ENCODE assay signal across 8 cellular contexts in genomic region chr12:1593232-1594044, GRCh38. TPM values are rescaled to one million over a fixed set of nuclear protein-coding genes. Genes with fewer than 3 reads are reported as not detected.
DNase-seq lines count a peak whose midpoint lies in the region; ATAC-seq and TF ChIP-seq lines count a peak whose summit lies in the region.

No MANE protein-coding gene starts in this region.

- H3K9me3 Mint-ChIP-seq in activated naive CD8-positive, alpha-beta T cell treated with anti-CD3 and anti-CD28 coated beads, Interleukin-2, amount 10 ng/mL, durations not matched to agents 7 days and 5 days, result no peaks in the 10 kb centered on the region

- CTCF ChIA-PET in AG04449 (lab: Yijun Ruan, JAX), result interaction anchor here (1.0 to 7.4 kb wide), 6 partner anchors 10 to 476 kb away, joined by 3 to 67 read pairs (median 4); no protein-coding TSS in a partner anchor

- H3K27ac Mint-ChIP-seq in activated naive CD8-positive, alpha-beta T cell treated with anti-CD3 and anti-CD28 coated beads, Interleukin-2, amount 10 ng/mL, durations not matched to agents 7 days and 5 days, result peak overlapping the region; percentile 90

- POLR2A ChIA-PET in AG04449 (lab: Yijun Ruan, JAX), result interaction anchor here (0.7 to 1.4 kb wide), 4 partner anchors 30 to 229 kb away, joined by 3 to 8 read pairs (median 3); no protein-coding TSS in a partner anchor
- POLR2A ChIA-PET in activated naive CD8-positive, alpha-beta T cell treated with anti-CD3 and anti-CD28 coated beads, Interleukin-2, amount 10 ng/mL, durations not matched to agents 7 days and 5 days (lab: Charles Lee), result interaction anchor here (0.8 to 2.5 kb wide), 9 partner anchors 9 to 842 kb away, joined by 3 to 46 read pairs (median 4); partner anchors contain the start of genes DCP1B, ERC1 and RAD52

- TF ChIP-seq CTCF in AG04449 (IDR thresholded peaks at IDR 0.05; ENCODE audit: insufficient read depth, low read length, missing control alignments) (no peak), left ventricle myocardium inferior (IDR thresholded peaks at IDR 0.05; ENCODE audit: borderline replicate concordance) (no peak)

- peak overlapping the region; percentile 96 for H3K4me3 Mint-ChIP-seq in activated naive CD8-positive, alpha-beta T cell treated with anti-CD3 and anti-CD28 coated beads, Interleukin-2, amount 10 ng/mL, durations not matched to agents 7 days and 5 days

- H3K36me3 ChIP-seq in SJCRH30 (no peaks in the 10 kb centered on the region), left ventricle myocardium inferior (no peaks in the 10 kb centered on the region)

- H3K27me3 ChIP-seq in SJCRH30 (no peaks in the 10 kb centered on the region), left ventricle myocardium inferior (ENCODE audit: low read depth) (no peaks in the 10 kb centered on the region)

- intact Hi-C loops in left ventricle myocardium inferior (cut with micrococcal nuclease), result no loop called here

- H3K27ac ChIP-seq in SJCRH30, result no peak overlapping the region
- H3K27ac ChIP-seq in left ventricle myocardium inferior (replicated peaks), result peak overlapping the region; percentile 99

- peaks cover 19% of the 10 kb centered on the region for H3K36me3 Mint-ChIP-seq in activated naive CD8-positive, alpha-beta T cell treated with anti-CD3 and anti-CD28 coated beads, Interleukin-2, amount 10 ng/mL, durations not matched to agents 7 days and 5 days

- DNase-seq in AG04449 (ENCODE audit: low read depth, low spot score), result no peak
- DNase-seq in SJCRH30, result peak; percentile 48 to 53
- peak; percentile 78 for DNase-seq in activated naive CD8-positive, alpha-beta T cell treated with anti-CD3 and anti-CD28 coated beads, Interleukin-2, amount 10 ng/mL, durations not matched to agents 7 days and 5 days
- DNase-seq in left ventricle myocardium inferior, result peak; percentile 48
- DNase-seq in retina, result peak; percentile 82

- peaks cover 47% of the 10 kb centered on the region for H3K4me1 Mint-ChIP-seq in activated naive CD8-positive, alpha-beta T cell treated with anti-CD3 and anti-CD28 coated beads, Interleukin-2, amount 10 ng/mL, durations not matched to agents 7 days and 5 days

- ATAC-seq in GM19035 (IDR thresholded peaks at IDR 0.05; ENCODE audit: unreplicated experiment) (peak; percentile 27), HG03342 (IDR thresholded peaks at IDR 0.05; ENCODE audit: unreplicated experiment) (peak; percentile 29), GM18870 (IDR thresholded peaks at IDR 0.05; ENCODE audit: unreplicated experiment) (no peak)
- peak; percentile 23 for ATAC-seq in activated naive CD8-positive, alpha-beta T cell treated with anti-CD3 and anti-CD28 coated beads, Interleukin-2, amount 10 ng/mL, durations not matched to agents 7 days and 5 days (ENCODE audit: low read depth)

- no peaks in the 10 kb centered on the region for H3K27me3 Mint-ChIP-seq in activated naive CD8-positive, alpha-beta T cell treated with anti-CD3 and anti-CD28 coated beads, Interleukin-2, amount 10 ng/mL, durations not matched to agents 7 days and 5 days

- H3K4me1 ChIP-seq in SJCRH30 (peaks cover 34% of the 10 kb centered on the region), left ventricle myocardium inferior (peaks cover 63% of the 10 kb centered on the region)

- H3K9me3 ChIP-seq in SJCRH30 (replicated peaks) (no peaks in the 10 kb centered on the region), left ventricle myocardium inferior (replicated peaks) (no peaks in the 10 kb centered on the region)

- H3K4me3 ChIP-seq in AG04449 (ENCODE audit: low read depth, low read length) (peak overlapping the region; percentile 74), SJCRH30 (peak overlapping the region; percentile 78), left ventricle myocardium inferior (peak overlapping the region; percentile 89)

RNA-seq across cellular contexts. Expression of gene FBXL14, which starts 0.9 kb away (rescaled TPM):
- total RNA-seq in SJCRH30 (2014; rRNA removed; shearing (Covaris generic)), result 15.0 and 16.3 TPM in 2 replicates
- 10 to 100 TPM; 33.7 to 34.8 TPM for total RNA-seq in activated naive CD8-positive, alpha-beta T cell treated with anti-CD3 and anti-CD28 coated beads, Interleukin-2, amount 10 ng/mL, durations not matched to agents 7 days and 5 days
- 6.8 TPM for total RNA-seq in left ventricle myocardium inferior

RNA-seq across cellular contexts. Expression of gene WNT5B, which starts 35.6 kb away (rescaled TPM):
- total RNA-seq in SJCRH30 (2014; rRNA removed; shearing (Covaris generic)), result 50.2 and 51.8 TPM in 2 replicates
- not detected for total RNA-seq in activated naive CD8-positive, alpha-beta T cell treated with anti-CD3 and anti-CD28 coated beads, Interleukin-2, amount 10 ng/mL, durations not matched to agents 7 days and 5 days
- total RNA-seq in left ventricle myocardium inferior, result 2.1 TPM

Comparison
In these comparisons a context has a peak if more than half of its experiments do, and no peak if none do; other contexts are left out.
1. RNA of gene WNT5B, which starts 35.6 kb away (total RNA-seq): 50.2 to 51.8 TPM in SJCRH30; 2.1 TPM in left ventricle myocardium inferior (single experiment) and not detected in activated naive CD8-positive, alpha-beta T cell treated with anti-CD3 and anti-CD28 coated beads, Interleukin-2, amount 10 ng/mL, durations not matched to agents 7 days and 5 days; every median in the first group is over 10 times any median in the second.
2. Peak in every context shown above with its lines, with median percentiles within 50 percentile points of each other: H3K4me3 ChIP-seq.